In genomic region chr16:31195861-31196260, GRCh38 we compare ENCODE assay signal across 8 cellular contexts. TPM values are rescaled to one million over a fixed set of nuclear protein-coding genes. Genes with fewer than 3 reads are reported as not detected.
"Had no signal": no experiment of that assay in that cellular context is flagged by ENCODE, and none has a peak within 500 bp of the region (broad histone marks: within the 10 kb centered on the region; RNA-seq: fewer than 3 reads in every experiment).

No MANE protein-coding gene starts in this region.

RNA-seq across cellular contexts. Expression of gene PYCARD, which starts 6.7 kb away (rescaled TPM):
- total RNA-seq: SJCRH30 had no signal

RNA-seq across cellular contexts. Expression of gene TRIM72, which starts 18.1 kb away (rescaled TPM):
- total RNA-seq: activated CD8-positive, alpha-beta T cell treated with anti-CD3 and anti-CD28 coated beads, Interleukin-2, amount 10 ng/mL, durations not matched to agents 7 days and 5 days; activated T-helper 2 cell treated with anti-CD3 and anti-CD28 coated beads, Interferon-gamma antibody, Interleukin-2, Interleukin-4, amounts not matched to agents 10 μg/mL and 5 μg/mL and 100 μg/mL, durations not matched to agents 14 hours and 24 hours and 36 hours had no signal

RNA-seq across cellular contexts. Expression of gene PYDC1, which starts 21.1 kb away (rescaled TPM):
- total RNA-seq: activated CD4-positive, alpha-beta T cell treated with anti-CD3 and anti-CD28 coated beads for 36 hours; activated CD8-positive, alpha-beta T cell treated with anti-CD3 and anti-CD28 coated beads, Interleukin-2, amount 10 ng/mL, durations not matched to agents 7 days and 5 days; activated T-helper 2 cell treated with anti-CD3 and anti-CD28 coated beads, Interferon-gamma antibody, Interleukin-2, Interleukin-4, amounts not matched to agents 10 μg/mL and 5 μg/mL and 100 μg/mL, durations not matched to agents 14 hours and 24 hours and 36 hours; adrenal gland; breast epithelium; Right ventricle myocardium superior; SJCRH30 had no signal
- polyA plus RNA-seq: adrenal gland, SK-N-SH had no signal
